In genomic region chr1:230313453-230314141, GRCh38 we compare ENCODE assay signal across 15 cellular contexts.
A peak's percentile ranks its signal among the peaks of the same experiment; 100 is the strongest.
DNase-seq lines count a peak whose midpoint lies in the region; ATAC-seq and TF ChIP-seq lines count a peak whose summit lies in the region.
"Had no signal": no experiment of that assay in that cellular context is flagged by ENCODE, and none has a peak within 500 bp of the region (broad histone marks: within the 10 kb centered on the region; RNA-seq: fewer than 3 reads in every experiment).

No MANE protein-coding gene starts in this region.

- no peak for TF ChIP-seq POLR2A in sigmoid colon (IDR thresholded peaks at IDR 0.05)

- no peaks in the 10 kb centered on the region for H3K9me3 ChIP-seq in sigmoid colon
- H3K9me3 ChIP-seq in neuronal stem cell (replicated peaks in 1 of 2; ENCODE audit: control insufficient read depth in 2 of 2, insufficient read depth in 1 of 2, low read depth in 1 of 2, low read length in 2 of 2) = no peaks in the 10 kb centered on the region
- H3K9me3 ChIP-seq: BLaER1 had no signal

- ATAC-seq in activated T-helper 17 cell treated with anti-CD3 and anti-CD28 coated beads, Interleukin-2, amount 50 U/mL, for 72 hours (replicated peaks) = no peak
- ATAC-seq in GM18870 (IDR thresholded peaks at IDR 0.05; ENCODE audit: unreplicated experiment) = no peak
- ATAC-seq: HCT116 had no signal

- intact Hi-C loops in dorsolateral prefrontal cortex (cut with DNase I) = loop anchor here (5.0 to 10.0 kb wide), 3 partner anchors 34 to 739 kb away; no protein-coding TSS in a partner anchor
- intact Hi-C loops in sigmoid colon (cut with DNase I) = loop anchor here (5.0 kb wide), 1 partner anchor 246 kb away; the partner anchor contains the start of gene GALNT2

- no peaks in the 10 kb centered on the region for H3K36me3 Mint-ChIP-seq in HFFc6 (ENCODE audit: low read depth)
- H3K36me3 Mint-ChIP-seq in activated T-helper 17 cell treated with anti-CD3 and anti-CD28 coated beads, Interleukin-2, amount 50 U/mL, for 72 hours (ENCODE audit: low read depth) = no peaks in the 10 kb centered on the region
- H3K36me3 Mint-ChIP-seq: CD8-positive, alpha-beta memory T cell had no signal

- no peak overlapping the region for H2BK120ac ChIP-seq in neuronal stem cell (ENCODE audit: low read depth, low read length)

- H4K8ac ChIP-seq in neuronal stem cell (ENCODE audit: low read depth, low read length) = no peak overlapping the region

- H3K4me2 ChIP-seq in neuronal stem cell (ENCODE audit: insufficient read depth, low read length, poor library complexity, severe bottlenecking) = no peak overlapping the region
- H3K4me2 ChIP-seq: BLaER1 had no signal

- no peak overlapping the region for H2BK15ac ChIP-seq in neuronal stem cell (ENCODE audit: low read length)

- no peak for TF ChIP-seq CTCF in dorsolateral prefrontal cortex (IDR thresholded peaks at IDR 0.05 in 54 of 56, conservative IDR thresholded peaks at IDR 0.05 in 2 of 56; ENCODE audit: low read depth in 1 of 56, partially characterized antibody in 56 of 56)
- TF ChIP-seq CTCF in sigmoid colon (IDR thresholded peaks at IDR 0.05) = no peak
- no peak for TF ChIP-seq CTCF in HFFc6 (IDR thresholded peaks at IDR 0.05)

- H3K18ac ChIP-seq in neuronal stem cell (ENCODE audit: low read length) = no peak overlapping the region

- H4K91ac ChIP-seq in neuronal stem cell (ENCODE audit: low read depth, low read length, poor library complexity) = no peak overlapping the region

- H2AK5ac ChIP-seq in neuronal stem cell (ENCODE audit: low read depth, low read length) = no peak overlapping the region

- H3K9me3 Mint-ChIP-seq in HFFc6 = no peaks in the 10 kb centered on the region
- H3K9me3 Mint-ChIP-seq in activated T-helper 17 cell treated with anti-CD3 and anti-CD28 coated beads, Interleukin-2, amount 50 U/mL, for 72 hours = no peaks in the 10 kb centered on the region
- H3K9me3 Mint-ChIP-seq: CD8-positive, alpha-beta memory T cell had no signal

- H3K14ac ChIP-seq in neuronal stem cell (ENCODE audit: low read length) = no peak overlapping the region

- no peak overlapping the region for H2BK5ac ChIP-seq in neuronal stem cell (ENCODE audit: low read length)

- H3K4me3 ChIP-seq in dorsolateral prefrontal cortex (peak overlapping the region in 2 of 59 donors; percentile 6 to 19), sigmoid colon (no peak overlapping the region), neuronal stem cell (ENCODE audit: low read length in 2 of 2) (no peak overlapping the region)
- H3K4me3 ChIP-seq: BLaER1 had no signal

- H3K4me1 ChIP-seq in sigmoid colon = peaks cover 0 to 2% (median 0%) of the 10 kb centered on the region in 4 donors
- peaks cover 2 to 3% of the 10 kb centered on the region in 2 donors for H3K4me1 ChIP-seq in neuronal stem cell (ENCODE audit: control insufficient read depth in 2 of 2, insufficient read depth in 1 of 2, low read depth in 1 of 2, low read length in 2 of 2)

- no peak overlapping the region for H3K4me3 Mint-ChIP-seq in HFFc6
- no peak overlapping the region for H3K4me3 Mint-ChIP-seq in activated T-helper 17 cell treated with anti-CD3 and anti-CD28 coated beads, Interleukin-2, amount 50 U/mL, for 72 hours
- H3K4me3 Mint-ChIP-seq: CD8-positive, alpha-beta memory T cell had no signal

- no peak overlapping the region for H2AFZ ChIP-seq in neuronal stem cell (ENCODE audit: low read length)

- H3K4ac ChIP-seq in neuronal stem cell (ENCODE audit: low read length) = no peak overlapping the region

- no peak overlapping the region for H3K27ac Mint-ChIP-seq in HFFc6
- no peak overlapping the region for H3K27ac Mint-ChIP-seq in activated T-helper 17 cell treated with anti-CD3 and anti-CD28 coated beads, Interleukin-2, amount 50 U/mL, for 72 hours
- H3K27ac Mint-ChIP-seq: CD8-positive, alpha-beta memory T cell had no signal

- no peak for TF ChIP-seq EP300 in sigmoid colon (IDR thresholded peaks at IDR 0.05)

- no peak overlapping the region for H3K23ac ChIP-seq in neuronal stem cell (ENCODE audit: low read depth, low read length, poor library complexity)

- H3K27me3 Mint-ChIP-seq in HFFc6 (ENCODE audit: insufficient read depth) = peaks cover 11% of the 10 kb centered on the region; the same call in 1 of the 2 replicates
- peaks cover 11% of the 10 kb centered on the region for H3K27me3 Mint-ChIP-seq in activated T-helper 17 cell treated with anti-CD3 and anti-CD28 coated beads, Interleukin-2, amount 50 U/mL, for 72 hours

- H2BK12ac ChIP-seq in neuronal stem cell (ENCODE audit: low read length) = no peak overlapping the region

- no peak overlapping the region for H3K9ac ChIP-seq in neuronal stem cell (ENCODE audit: low read depth, low read length, poor library complexity)
- H3K9ac ChIP-seq: BLaER1 had no signal

- WGBS in sigmoid colon, 2 donors = 75 to 86% methylated on average over 12 of the region's 12 CpGs
- no CpG with 5 or more reads among the region's 12 CpGs for WGBS in neuronal stem cell (ENCODE audit: extremely low coverage in 2 of 2, insufficient read length in 2 of 2, insufficient replicate concordance in 1 of 2), 2 donors

- H3K27ac ChIP-seq in angular gyrus (ENCODE audit: low read depth, low read length) (peak overlapping the region; percentile 41), dorsolateral prefrontal cortex (peak overlapping the region in 37 of 59 donors; percentile 7 to 76 (median 45)), sigmoid colon (no peak overlapping the region), neuronal stem cell (replicated peaks; ENCODE audit: low read length) (no peak overlapping the region)
- H3K27ac ChIP-seq: BLaER1 had no signal

- DNase-seq in COLO829 (ENCODE audit: low spot score) = peak; percentile 53
- DNase-seq in dorsolateral prefrontal cortex = no peak
- DNase-seq in sigmoid colon = peak; percentile 22
- DNase-seq in HFFc6 = no peak
- DNase-seq in neuronal stem cell (ENCODE audit: low spot score) = no peak
- DNase-seq: 8988T, AML-193, DMS53, GF-D8 had no signal

- H3K79me1 ChIP-seq in neuronal stem cell (ENCODE audit: low read depth, low read length) = no peaks in the 10 kb centered on the region

- H3K27me3 ChIP-seq in dorsolateral prefrontal cortex (no peaks in the 10 kb centered on the region), sigmoid colon (no peaks in the 10 kb centered on the region), neuronal stem cell (ENCODE audit: control insufficient read depth in 3 of 3, insufficient read depth in 3 of 3, low read depth in 1 of 3, low read length in 3 of 3) (peaks cover 0 to 2% (median 0%) of the 10 kb centered on the region in 3 experiments)
- H3K27me3 ChIP-seq: BLaER1 had no signal

- H3K36me3 ChIP-seq in sigmoid colon (no peaks in the 10 kb centered on the region), neuronal stem cell (replicated peaks in 1 of 2; ENCODE audit: control insufficient read depth in 2 of 2, insufficient read depth in 2 of 2, low read length in 2 of 2) (no peaks in the 10 kb centered on the region)
- H3K36me3 ChIP-seq: BLaER1 had no signal

- H3K4me1 Mint-ChIP-seq in HFFc6 (ENCODE audit: low read depth) = peaks cover 5% of the 10 kb centered on the region
- H3K4me1 Mint-ChIP-seq in activated T-helper 17 cell treated with anti-CD3 and anti-CD28 coated beads, Interleukin-2, amount 50 U/mL, for 72 hours = peaks cover 5% of the 10 kb centered on the region

Comparison
In these comparisons a context has a peak if more than half of its experiments do, and no peak if none do; other contexts are left out.
1. DNase-seq: peak in COLO829 (single experiment) and sigmoid colon (single experiment); none in dorsolateral prefrontal cortex (0 of 10), HFFc6 (single experiment) and neuronal stem cell (single experiment).
2. H3K27ac ChIP-seq: peak in angular gyrus (single experiment) and dorsolateral prefrontal cortex (37 of 59); none in sigmoid colon (0 of 4) and neuronal stem cell (single experiment).